In genomic region chr5:105898183-105898582, GRCh38 we compare ENCODE assay signal across 23 cellular contexts.
"Had no signal": no experiment of that assay in that cellular context is flagged by ENCODE, and none has a peak within 500 bp of the region (broad histone marks: within the 10 kb centered on the region; RNA-seq: fewer than 3 reads in every experiment).

No MANE protein-coding gene starts in this region.

- H3K4me3 ChIP-seq: breast epithelium had no signal

- DNase-seq: activated B cell treated with CpG ODN at 0.5 μM for 24 hours; activated CD4-positive, alpha-beta T cell treated with anti-CD3 and anti-CD28 coated beads for 1 hour; activated CD4-positive, alpha-beta T cell treated with anti-CD3 and anti-CD28 coated beads, Interleukin-2, amount 10 ng/mL, durations not matched to agents 24 days and 14 days; activated CD4-positive, alpha-beta T cell treated with anti-CD3 and anti-CD28 coated beads, Interleukin-2, amount 50 U/mL, for 48 hours; activated CD8-positive, alpha-beta memory T cell treated with anti-CD3 and anti-CD28 coated beads, Interleukin-2, amount 10 ng/mL, durations not matched to agents 7 days and 5 days; activated effector memory CD4-positive, alpha-beta T cell treated with Interleukin-2 at 50 U/mL for 16 hours; activated naive CD4-positive, alpha-beta T cell; activated T-cell treated with anti-CD3 and anti-CD28 coated beads, Interleukin-2, amount 50 U/mL, for 24 hours; aorta; caudate nucleus; Kasumi-1; KBM-7; NCI-H1105 treated with DMSO at 0.1 percent for 48 hours; NCI-H1436 treated with DMSO at 0.1 percent for 48 hours; NCI-H187 treated with DMSO at 0.1 percent for 48 hours; NCI-H345; NCI-H510A; NCI-H526 treated with DMSO at 0.1 percent for 48 hours; NCI-H82; NK-92 treated with Interleukin-12 subunit alpha and Interleukin-12 subunit beta, amount 100 ng/mL, for 24 hours; PC-3; SHP77 treated with DMSO at 0.1 percent for 48 hours had no signal

- H3K36me3 ChIP-seq: breast epithelium had no signal

- H3K9me3 ChIP-seq: breast epithelium had no signal

- H3K27ac ChIP-seq: breast epithelium had no signal

- ATAC-seq: activated CD8-positive, alpha-beta memory T cell treated with anti-CD3 and anti-CD28 coated beads, Interleukin-2, amount 10 ng/mL, durations not matched to agents 7 days and 5 days; PC-3 had no signal

- H3K27me3 ChIP-seq: breast epithelium had no signal

- H3K4me1 ChIP-seq: breast epithelium had no signal
